16 cellular contexts compared by ENCODE assay signal in genomic region chr3:12809001-12809400, GRCh38. TPM values are rescaled to one million over a fixed set of nuclear protein-coding genes. Genes with fewer than 3 reads are reported as not detected.
A peak's percentile ranks its signal among the peaks of the same experiment; 100 is the strongest.
DNase-seq lines count a peak whose midpoint lies in the region; ATAC-seq and TF ChIP-seq lines count a peak whose summit lies in the region.
"Had no signal": no experiment of that assay in that cellular context is flagged by ENCODE, and none has a peak within 500 bp of the region (broad histone marks: within the 10 kb centered on the region; RNA-seq: fewer than 3 reads in every experiment).

No MANE protein-coding gene starts in this region.

- peaks cover 5% of the 10 kb centered on the region for H3K36me3 Mint-ChIP-seq in activated naive CD4-positive, alpha-beta T cell treated with anti-CD3 and anti-CD28 coated beads for 36 hours (ENCODE audit: low read depth)
- H3K36me3 Mint-ChIP-seq in WTC11 (peaks cover 8% of the 10 kb centered on the region; the same call in 1 of the 2 replicates), memory B cell (no peaks in the 10 kb centered on the region)
- no peaks in the 10 kb centered on the region for H3K36me3 Mint-ChIP-seq in stimulated activated effector memory CD8-positive, alpha-beta T cell treated with anti-CD3 and anti-CD28 coated beads, Interleukin-12 subunit alpha, Interleukin-12 subunit beta, amount 100 ng/mL, for 72 hours

- no peak for DNase-seq in activated naive CD4-positive, alpha-beta T cell treated with anti-CD3 and anti-CD28 coated beads for 36 hours
- no peak for DNase-seq in activated naive CD4-positive, alpha-beta T cell (lab: John Stamatoyannopoulos, UW)
- DNase-seq in WTC11 (ENCODE audit: low spot score): no peak
- no peak for DNase-seq in memory B cell (ENCODE audit: low spot score in 2 of 2)
- no peak for DNase-seq in stimulated activated effector memory CD8-positive, alpha-beta T cell treated with anti-CD3 and anti-CD28 coated beads, Interleukin-12 subunit alpha, Interleukin-12 subunit beta, amount 100 ng/mL, for 72 hours (ENCODE audit: low spot score in 2 of 2)
- no peak for DNase-seq in NCI-H1436 (lab: John Stamatoyannopoulos, UW)
- DNase-seq: lower lobe of right lung, MV-4-11, small intestine, stomach, T-helper 17 cell had no signal

- no peaks in the 10 kb centered on the region for H3K27me3 Mint-ChIP-seq in activated naive CD4-positive, alpha-beta T cell treated with anti-CD3 and anti-CD28 coated beads for 36 hours (ENCODE audit: low read depth)
- H3K27me3 Mint-ChIP-seq in WTC11 (ENCODE audit: low read depth) (no peaks in the 10 kb centered on the region; the same call in 1 of the 2 replicates), memory B cell (no peaks in the 10 kb centered on the region)

- POLR2A ChIA-PET in WTC11 (lab: Charles Lee): no interaction called here

- peak overlapping the region; percentile 36 for H3K4me3 Mint-ChIP-seq in activated naive CD4-positive, alpha-beta T cell treated with anti-CD3 and anti-CD28 coated beads for 36 hours
- H3K4me3 Mint-ChIP-seq in WTC11 (peak overlapping the region; percentile 61), memory B cell (peak overlapping the region; percentile 68)
- H3K4me3 Mint-ChIP-seq in stimulated activated effector memory CD8-positive, alpha-beta T cell treated with anti-CD3 and anti-CD28 coated beads, Interleukin-12 subunit alpha, Interleukin-12 subunit beta, amount 100 ng/mL, for 72 hours: peak overlapping the region; percentile 37

- intact Hi-C loops in activated naive CD4-positive, alpha-beta T cell treated with anti-CD3 and anti-CD28 coated beads for 36 hours (cut with micrococcal nuclease): no loop called here

- H3K27ac Mint-ChIP-seq in activated naive CD4-positive, alpha-beta T cell treated with anti-CD3 and anti-CD28 coated beads for 36 hours: no peak overlapping the region
- H3K27ac Mint-ChIP-seq in WTC11 (no peak overlapping the region), memory B cell (no peak overlapping the region)
- H3K27ac Mint-ChIP-seq in stimulated activated effector memory CD8-positive, alpha-beta T cell treated with anti-CD3 and anti-CD28 coated beads, Interleukin-12 subunit alpha, Interleukin-12 subunit beta, amount 100 ng/mL, for 72 hours: peak overlapping the region; percentile 33
- H3K27ac Mint-ChIP-seq: T-helper 17 cell had no signal

- peaks cover 4% of the 10 kb centered on the region for H3K4me1 Mint-ChIP-seq in activated naive CD4-positive, alpha-beta T cell treated with anti-CD3 and anti-CD28 coated beads for 36 hours (ENCODE audit: low read depth)
- H3K4me1 Mint-ChIP-seq in WTC11 (peaks cover 13% of the 10 kb centered on the region), memory B cell (peaks cover 6% of the 10 kb centered on the region)
- peaks cover 13% of the 10 kb centered on the region for H3K4me1 Mint-ChIP-seq in stimulated activated effector memory CD8-positive, alpha-beta T cell treated with anti-CD3 and anti-CD28 coated beads, Interleukin-12 subunit alpha, Interleukin-12 subunit beta, amount 100 ng/mL, for 72 hours

- CTCF ChIA-PET in activated naive CD4-positive, alpha-beta T cell treated with anti-CD3 and anti-CD28 coated beads for 36 hours (lab: Charles Lee): interaction anchor here (0.9 to 4.1 kb wide), 6 partner anchors 10 to 26 kb away, joined by 3 to 30 read pairs (median 6); partner anchors contain the start of gene CAND2
- CTCF ChIA-PET in WTC11 (lab: Charles Lee): interaction anchor here (1.3 to 4.3 kb wide), 7 partner anchors 12 to 146 kb away, joined by 3 to 62 read pairs (median 15); partner anchors contain the start of genes CAND2 and RPL32

- no peak for ATAC-seq in WTC11
- ATAC-seq in memory B cell (ENCODE audit: low read depth): no peak
- ATAC-seq in stimulated activated effector memory CD8-positive, alpha-beta T cell treated with anti-CD3 and anti-CD28 coated beads, Interleukin-12 subunit alpha, Interleukin-12 subunit beta, amount 100 ng/mL, for 72 hours: no peak
- no peak for ATAC-seq in GM18867 (IDR thresholded peaks at IDR 0.05; ENCODE audit: unreplicated experiment)
- no peak for ATAC-seq in GM21825 (IDR thresholded peaks at IDR 0.05; ENCODE audit: unreplicated experiment)
- ATAC-seq: T-helper 17 cell had no signal

- TF ChIP-seq CTCF in WTC11 (IDR thresholded peaks at IDR 0.05): no peak

- no peaks in the 10 kb centered on the region for H3K9me3 Mint-ChIP-seq in activated naive CD4-positive, alpha-beta T cell treated with anti-CD3 and anti-CD28 coated beads for 36 hours
- H3K9me3 Mint-ChIP-seq in WTC11 (no peaks in the 10 kb centered on the region), memory B cell (no peaks in the 10 kb centered on the region)
- H3K9me3 Mint-ChIP-seq in stimulated activated effector memory CD8-positive, alpha-beta T cell treated with anti-CD3 and anti-CD28 coated beads, Interleukin-12 subunit alpha, Interleukin-12 subunit beta, amount 100 ng/mL, for 72 hours: no peaks in the 10 kb centered on the region

TF ChIP-seq in WTC11, 78 proteins besides CTCF, POLR2A, EP300 and RAD21:
- TF ChIP-seq ZNF423 (CRISPR knock-in tag; IDR thresholded peaks at IDR 0.05) (no peak), FOXJ3 (CRISPR knock-in tag; IDR thresholded peaks at IDR 0.05; ENCODE audit: borderline replicate concordance) (no peak), JUN (CRISPR knock-in tag; IDR thresholded peaks at IDR 0.05) (no peak), NR2C2 (CRISPR knock-in tag; IDR thresholded peaks at IDR 0.05) (no peak), PREB (CRISPR knock-in tag; IDR thresholded peaks at IDR 0.05; ENCODE audit: borderline replicate concordance) (no peak), IRF2 (CRISPR knock-in tag; IDR thresholded peaks at IDR 0.05; ENCODE audit: borderline replicate concordance, low read depth) (no peak), MYBL2 (CRISPR knock-in tag; IDR thresholded peaks at IDR 0.05) (no peak), E2F4 (CRISPR knock-in tag; IDR thresholded peaks at IDR 0.05; ENCODE audit: borderline replicate concordance, low read depth) (no peak)
TF ChIP-seq in WTC11: peak in this region for 0.

RNA-seq across cellular contexts. Expression of gene CAND2, which starts 12.5 kb away (rescaled TPM):
- total RNA-seq in activated naive CD4-positive, alpha-beta T cell treated with anti-CD3 and anti-CD28 coated beads for 36 hours: 1 to 10 TPM; 2.5 to 2.7 TPM
- total RNA-seq in WTC11 (2021): 13.7 to 15.4 TPM (median 14.3 TPM) in 3 replicates

RNA-seq across cellular contexts. Expression of gene RPL32, which starts 32.4 kb away (rescaled TPM):
- total RNA-seq in activated naive CD4-positive, alpha-beta T cell treated with anti-CD3 and anti-CD28 coated beads for 36 hours: 1,000 to 10,000 TPM; 3,385 to 3,704 TPM
- 1,643 to 1,831 TPM (median 1,818 TPM) in 3 replicates for total RNA-seq in WTC11 (2021)

RNA-seq across cellular contexts. Expression of gene TMEM40, which starts 49.9 kb away (rescaled TPM):
- total RNA-seq in activated naive CD4-positive, alpha-beta T cell treated with anti-CD3 and anti-CD28 coated beads for 36 hours: not detected
- total RNA-seq in WTC11 (2021): 0.17 TPM in 1 of 3 replicates, not detected in the others
- total RNA-seq: G401, omental fat pad, RPMI7951, stomach had no signal
